ENCODE assay signal across 26 cellular contexts in the genomic region with DNA sequence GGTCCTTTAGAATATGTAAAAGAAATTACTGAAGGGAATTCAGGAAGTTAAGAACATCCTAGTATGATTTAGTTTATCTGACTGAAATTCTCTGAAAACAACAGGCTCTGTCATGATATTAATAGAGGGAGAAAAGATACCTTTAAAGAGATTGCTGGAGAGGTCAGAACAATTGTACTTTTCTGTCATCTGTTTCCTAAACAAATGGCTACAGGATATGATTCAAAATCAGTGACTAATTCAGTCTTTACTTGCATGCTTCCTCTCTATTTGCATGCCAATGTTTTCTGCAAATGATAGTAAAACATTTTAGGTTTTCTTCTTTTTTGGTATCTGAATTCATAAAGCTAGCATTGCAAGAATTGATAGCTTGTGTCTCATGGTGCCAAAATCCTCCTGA.
DNase-seq lines count a peak whose midpoint lies in the region; ATAC-seq and TF ChIP-seq lines count a peak whose summit lies in the region.
"Had no signal": no experiment of that assay in that cellular context is flagged by ENCODE, and none has a peak within 500 bp of the region (broad histone marks: within the 10 kb centered on the region; RNA-seq: fewer than 3 reads in every experiment).

No MANE protein-coding gene starts in this region.

- no peak for TF ChIP-seq CTCF in H9 (conservative IDR thresholded peaks at IDR 0.05)
- TF ChIP-seq CTCF in RWPE1 (conservative IDR thresholded peaks at IDR 0.05; ENCODE audit: low read depth) = no peak
- TF ChIP-seq CTCF in epithelial cell of esophagus (IDR thresholded peaks at IDR 0.05; ENCODE audit: insufficient read depth, low read depth, low read length, missing control alignments) = no peak

- H3K27me3 Mint-ChIP-seq in H9 (ENCODE audit: low read depth) = no peaks in the 10 kb centered on the region
- H3K27me3 Mint-ChIP-seq: CD8-positive, alpha-beta memory T cell; naive thymus-derived CD4-positive, alpha-beta T cell; stimulated activated naive CD8-positive, alpha-beta T cell treated with anti-CD3 and anti-CD28 coated beads, Interleukin-15, amount 100 ng/mL, for 72 hours had no signal

- H3K4me2 ChIP-seq in H9 (ENCODE audit: insufficient read depth, insufficient read length, low read length) (no peak overlapping the region), mesenchymal stem cell (ENCODE audit: low read length, poor library complexity, severe bottlenecking) (no peak overlapping the region)
- H3K4me2 ChIP-seq: GM23338, SK-N-SH had no signal

- H3K18ac ChIP-seq in H9 (ENCODE audit: insufficient read length, low read depth, low read length) (no peak overlapping the region), mesenchymal stem cell (ENCODE audit: low read depth in 1 of 2, low read length in 2 of 2) (no peak overlapping the region)

- DNase-seq in H9 (no peak), RWPE1 (ENCODE audit: low spot score) (peak; percentile 4), epithelial cell of esophagus (ENCODE audit: low read depth) (peak; percentile 44), mesenchymal stem cell (peak; percentile 16), AML-193 (lab: John Stamatoyannopoulos, UW) (no peak)
- no peak for DNase-seq in effector CD8-positive, alpha-beta T cell (lab: John Stamatoyannopoulos, UW)
- DNase-seq: activated gamma-delta T cell treated with Interleukin-2 at 50 U/mL for 16 hours; CD8-positive, alpha-beta memory T cell; central memory CD4-positive, alpha-beta T cell; head of caudate nucleus; left colon; MM.1S; naive thymus-derived CD4-positive, alpha-beta T cell; NCI-H524; occipital lobe; retina; RPMI8226; SK-N-SH; stimulated activated naive CD8-positive, alpha-beta T cell treated with anti-CD3 and anti-CD28 coated beads, Interleukin-15, amount 100 ng/mL, for 72 hours had no signal

- POLR2A ChIA-PET in RWPE1 (lab: Yijun Ruan, JAX; ENCODE audit: low non-redundant PET) = no interaction called here

- ATAC-seq in GM21825 (IDR thresholded peaks at IDR 0.05; ENCODE audit: unreplicated experiment) = no peak
- ATAC-seq in GM19324 (IDR thresholded peaks at IDR 0.05; ENCODE audit: low FRiP score, unreplicated experiment) = no peak
- ATAC-seq: esophagus mucosa; GM23338; left colon; naive thymus-derived CD4-positive, alpha-beta T cell; stimulated activated naive CD8-positive, alpha-beta T cell treated with anti-CD3 and anti-CD28 coated beads, Interleukin-15, amount 100 ng/mL, for 72 hours had no signal

- H3K9ac ChIP-seq in H9 (ENCODE audit: extremely low read depth, insufficient read length, low read length) = no peak overlapping the region
- H3K9ac ChIP-seq in mesenchymal stem cell (ENCODE audit: low read length) = no peak overlapping the region
- H3K9ac ChIP-seq: SK-N-SH had no signal

- no peaks in the 10 kb centered on the region for H4K20me1 ChIP-seq in H9 (ENCODE audit: control insufficient read depth, insufficient read depth, insufficient read length)

- H3K27ac Mint-ChIP-seq in H9 = peak overlapping the region in 2 of 3 experiments; percentile 22 to 74; a peak in 1 of 7 replicates
- H3K27ac Mint-ChIP-seq: CD8-positive, alpha-beta memory T cell; GM23338; naive thymus-derived CD4-positive, alpha-beta T cell; stimulated activated naive CD8-positive, alpha-beta T cell treated with anti-CD3 and anti-CD28 coated beads, Interleukin-15, amount 100 ng/mL, for 72 hours; T-helper 2 cell treated with Interferon-gamma antibody and Interleukin-4, amounts not matched to agents 5 μg/mL and 100 μg/mL, for 36 hours had no signal

- H2BK20ac ChIP-seq in H9 (ENCODE audit: low read depth, low read length, poor library complexity, severe bottlenecking) = no peak overlapping the region

- H4K91ac ChIP-seq in H9 (ENCODE audit: insufficient read length, low read depth, low read length) (no peak overlapping the region), mesenchymal stem cell (ENCODE audit: low read length) (no peak overlapping the region)

- H3K4me1 ChIP-seq in H9 (ENCODE audit: insufficient read depth, low read length) (no peaks in the 10 kb centered on the region), mesenchymal stem cell (ENCODE audit: control insufficient read depth, insufficient read depth, low read depth, low read length) (no peaks in the 10 kb centered on the region)
- H3K4me1 ChIP-seq: tibial nerve had no signal

- H2BK15ac ChIP-seq in H9 (ENCODE audit: low read depth, low read length) = no peak overlapping the region
- H2BK15ac ChIP-seq in mesenchymal stem cell (ENCODE audit: low read depth, poor library complexity, severe bottlenecking) = no peak overlapping the region

- no peak overlapping the region for H2BK120ac ChIP-seq in H9 (ENCODE audit: low read depth, low read length, poor library complexity, severe bottlenecking)
- H2BK120ac ChIP-seq in mesenchymal stem cell (ENCODE audit: low read depth, low read length) = no peak overlapping the region

- H3K79me1 ChIP-seq in H9 (ENCODE audit: insufficient read depth, low read depth, low read length, poor library complexity, severe bottlenecking) = no peaks in the 10 kb centered on the region
- no peaks in the 10 kb centered on the region for H3K79me1 ChIP-seq in mesenchymal stem cell (replicated peaks; ENCODE audit: low read length, poor library complexity, severe bottlenecking)

- H2AFZ ChIP-seq in H9 (ENCODE audit: low read length) (no peak overlapping the region), mesenchymal stem cell (ENCODE audit: low read depth, low read length) (no peak overlapping the region)
- H2AFZ ChIP-seq: GM23338 had no signal

- peaks cover 10 to 26% of the 10 kb centered on the region in 2 experiments; a peak in 4 of 5 replicates for H3K9me3 Mint-ChIP-seq in H9

- no peaks in the 10 kb centered on the region for H3K36me3 ChIP-seq in mesenchymal stem cell (ENCODE audit: control insufficient read depth in 1 of 2, insufficient read depth in 2 of 2, low read depth in 1 of 2, low read length in 2 of 2)
- H3K36me3 ChIP-seq: tibial nerve had no signal

- no peak overlapping the region for H3K4me3 ChIP-seq in epithelial cell of esophagus (ENCODE audit: low read length)
- no peak overlapping the region for H3K4me3 ChIP-seq in mesenchymal stem cell (ENCODE audit: insufficient read depth in 1 of 2, low read depth in 1 of 2, low read length in 2 of 2)
- H3K4me3 ChIP-seq: GM23338, tibial nerve had no signal

- H3K14ac ChIP-seq in H9 (ENCODE audit: insufficient read depth, low read length) (no peak overlapping the region), mesenchymal stem cell (ENCODE audit: low read length in 2 of 2) (no peak overlapping the region)

- H3K23ac ChIP-seq in H9 (ENCODE audit: insufficient read length, low read depth, low read length) = no peak overlapping the region
- H3K23ac ChIP-seq in mesenchymal stem cell (ENCODE audit: low read length in 2 of 2) = no peak overlapping the region

- no peaks in the 10 kb centered on the region for H3K79me2 ChIP-seq in H9 (ENCODE audit: insufficient read depth, low read length)

- H3K27me3 ChIP-seq in H9 (ENCODE audit: insufficient read depth, low read length) = no peaks in the 10 kb centered on the region
- no peaks in the 10 kb centered on the region for H3K27me3 ChIP-seq in mesenchymal stem cell (ENCODE audit: control insufficient read depth in 1 of 2, insufficient read depth in 1 of 2, low read length in 2 of 2)
- H3K27me3 ChIP-seq: tibial nerve had no signal

- H4K5ac ChIP-seq in H9 (ENCODE audit: insufficient read length, low read depth, low read length) = no peak overlapping the region

- peaks cover 8 to 20% (median 13%) of the 10 kb centered on the region in 3 experiments for H3K36me3 Mint-ChIP-seq in H9 (ENCODE audit: insufficient read depth in 1 of 3, low read depth in 3 of 3)
- H3K36me3 Mint-ChIP-seq: CD8-positive, alpha-beta memory T cell; naive thymus-derived CD4-positive, alpha-beta T cell had no signal

- peaks cover 11% of the 10 kb centered on the region for H3K9me3 ChIP-seq in H9 (ENCODE audit: control insufficient read depth, low read depth, low read length)
- peaks cover 9% of the 10 kb centered on the region for H3K9me3 ChIP-seq in mesenchymal stem cell (ENCODE audit: control insufficient read depth, low read length)
- H3K9me3 ChIP-seq: SK-N-SH, tibial nerve had no signal

- H2AK5ac ChIP-seq in H9 (ENCODE audit: insufficient read length, low read length) (no peak overlapping the region), mesenchymal stem cell (ENCODE audit: low read length, severe bottlenecking) (no peak overlapping the region)

- no peak overlapping the region for H2BK12ac ChIP-seq in H9 (ENCODE audit: insufficient read length, low read depth, low read length)
- no peak overlapping the region for H2BK12ac ChIP-seq in mesenchymal stem cell (ENCODE audit: low read length in 2 of 2)

- H4K8ac ChIP-seq in H9 (replicated peaks; ENCODE audit: insufficient read length, low read depth, low read length) (no peak overlapping the region), mesenchymal stem cell (ENCODE audit: low read length) (no peak overlapping the region)

- CTCF ChIA-PET in RWPE1 (lab: Yijun Ruan, JAX) = interaction anchor here (0.6 kb wide), 1 partner anchor 234 kb away, joined by 3 read pairs; no protein-coding TSS in a partner anchor

- no peak overlapping the region for H3K4me3 Mint-ChIP-seq in H9
- H3K4me3 Mint-ChIP-seq: CD8-positive, alpha-beta memory T cell; GM23338; naive thymus-derived CD4-positive, alpha-beta T cell; stimulated activated naive CD8-positive, alpha-beta T cell treated with anti-CD3 and anti-CD28 coated beads, Interleukin-15, amount 100 ng/mL, for 72 hours; T-helper 2 cell treated with Interferon-gamma antibody and Interleukin-4, amounts not matched to agents 5 μg/mL and 100 μg/mL, for 36 hours had no signal

- H3K4ac ChIP-seq in H9 (ENCODE audit: low read depth, low read length) (no peak overlapping the region), mesenchymal stem cell (ENCODE audit: low read depth in 1 of 2, low read length in 2 of 2) (no peak overlapping the region)

- H3K27ac ChIP-seq in H9 (ENCODE audit: insufficient read length, low read depth, low read length) = no peak overlapping the region
- H3K27ac ChIP-seq in RWPE1 = no peak overlapping the region
- no peak overlapping the region for H3K27ac ChIP-seq in mesenchymal stem cell (ENCODE audit: low read length, poor library complexity, severe bottlenecking)
- H3K27ac ChIP-seq: tibial nerve, VCaP had no signal

- H3K23me2 ChIP-seq in H9 (ENCODE audit: insufficient read length, low read depth, low read length, poor library complexity, severe bottlenecking) = no peaks in the 10 kb centered on the region

- peaks cover 4 to 13% of the 10 kb centered on the region in 2 experiments for H3K4me1 Mint-ChIP-seq in H9
- H3K4me1 Mint-ChIP-seq: CD8-positive, alpha-beta memory T cell; naive thymus-derived CD4-positive, alpha-beta T cell; stimulated activated naive CD8-positive, alpha-beta T cell treated with anti-CD3 and anti-CD28 coated beads, Interleukin-15, amount 100 ng/mL, for 72 hours had no signal

- no peak overlapping the region for H3T11ph ChIP-seq in H9 (ENCODE audit: low read length)

- H2BK5ac ChIP-seq in H9 (ENCODE audit: insufficient read length, low read length) = no peak overlapping the region
- no peak overlapping the region for H2BK5ac ChIP-seq in mesenchymal stem cell (ENCODE audit: low read depth, low read length, poor library complexity, severe bottlenecking)

- no peak overlapping the region for H3K56ac ChIP-seq in H9 (ENCODE audit: insufficient read length, low read depth, low read length)

Comparison
In these comparisons a context has a peak if more than half of its experiments do, and no peak if none do; other contexts are left out.
1. DNase-seq: peak in RWPE1 (single experiment), epithelial cell of esophagus (single experiment) and mesenchymal stem cell (single experiment); none in H9 (single experiment), AML-193 (0 of 2) and effector CD8-positive, alpha-beta T cell (single experiment).